Comparison of ENCODE assay signal across 20 cellular contexts in genomic region chr15:25183581-25184330, GRCh38.
A peak's percentile ranks its signal among the peaks of the same experiment; 100 is the strongest.
DNase-seq lines count a peak whose midpoint lies in the region; ATAC-seq and TF ChIP-seq lines count a peak whose summit lies in the region.
"Had no signal": no experiment of that assay in that cellular context is flagged by ENCODE, and none has a peak within 500 bp of the region (broad histone marks: within the 10 kb centered on the region; RNA-seq: fewer than 3 reads in every experiment).

No MANE protein-coding gene starts in this region.

- ATAC-seq in heart right ventricle, result no peak
- ATAC-seq in aorta (ENCODE audit: low FRiP score), result no peak
- no peak for ATAC-seq in HG02840 (IDR thresholded peaks at IDR 0.05; ENCODE audit: low FRiP score, unreplicated experiment)
- ATAC-seq: activated CD8-positive, alpha-beta T cell treated with anti-CD3 and anti-CD28 coated beads, Interleukin-2, amount 10 ng/mL, durations not matched to agents 7 days and 5 days; naive thymus-derived CD8-positive, alpha-beta T cell; Panc1 had no signal

- no peaks in the 10 kb centered on the region for H3K79me2 ChIP-seq in osteoblast (ENCODE audit: insufficient read depth, low read length)

- no peaks in the 10 kb centered on the region for H4K20me1 ChIP-seq in osteoblast (ENCODE audit: insufficient read depth, low read length)
- H4K20me1 ChIP-seq: BLaER1 had no signal

- H3K27ac ChIP-seq in heart right ventricle (no peak overlapping the region), left ventricle myocardium inferior (replicated peaks) (no peak overlapping the region), osteoblast (ENCODE audit: low read depth, low read length) (no peak overlapping the region), aorta (ENCODE audit: low read depth in 1 of 2, low read length in 2 of 2) (no peak overlapping the region)
- H3K27ac ChIP-seq: BLaER1, cardiac muscle cell, skin epidermis had no signal

- no peaks in the 10 kb centered on the region for H3K4me1 ChIP-seq in heart right ventricle
- no peaks in the 10 kb centered on the region for H3K4me1 ChIP-seq in left ventricle myocardium inferior
- no peaks in the 10 kb centered on the region for H3K4me1 ChIP-seq in osteoblast (ENCODE audit: insufficient read depth, low read length)
- no peaks in the 10 kb centered on the region for H3K4me1 ChIP-seq in aorta (ENCODE audit: control insufficient read depth in 1 of 2, insufficient read depth in 2 of 2, low read length in 2 of 2)
- H3K4me1 ChIP-seq: BLaER1 had no signal

- TF ChIP-seq CTCF in heart right ventricle (IDR thresholded peaks at IDR 0.05) (no peak), left ventricle myocardium inferior (IDR thresholded peaks at IDR 0.05; ENCODE audit: borderline replicate concordance) (no peak), osteoblast (IDR thresholded peaks at IDR 0.05; ENCODE audit: extremely low read depth, low read depth, low read length) (no peak)

- intact Hi-C loops in cardiac septum (cut with DNase I), result no loop called here
- intact Hi-C loops in heart right ventricle (cut with DNase I), result no loop called here
- intact Hi-C loops in left ventricle myocardium inferior (cut with micrococcal nuclease), result no loop called here
- intact Hi-C loops in aorta (cut with DNase I), result no loop called here

- H2AFZ ChIP-seq in osteoblast (ENCODE audit: low read length), result no peak overlapping the region

- H3K27me3 ChIP-seq in heart right ventricle (no peaks in the 10 kb centered on the region), left ventricle myocardium inferior (ENCODE audit: low read depth) (no peaks in the 10 kb centered on the region), osteoblast (ENCODE audit: insufficient read depth, low read length) (no peaks in the 10 kb centered on the region), aorta (ENCODE audit: control insufficient read depth in 1 of 2, insufficient read depth in 2 of 2, low read length in 1 of 2) (no peaks in the 10 kb centered on the region)
- H3K27me3 ChIP-seq: BLaER1, cardiac muscle cell had no signal

- no peak overlapping the region for H3K4me2 ChIP-seq in osteoblast (ENCODE audit: insufficient read depth, low read length)
- H3K4me2 ChIP-seq: BLaER1 had no signal

- no peak overlapping the region for H3K4me3 ChIP-seq in heart right ventricle
- no peak overlapping the region for H3K4me3 ChIP-seq in left ventricle myocardium inferior
- H3K4me3 ChIP-seq in osteoblast (ENCODE audit: insufficient read depth, low read length), result no peak overlapping the region
- no peak overlapping the region for H3K4me3 ChIP-seq in aorta (ENCODE audit: low read length in 2 of 2)
- H3K4me3 ChIP-seq: BLaER1, cardiac muscle cell, skin epidermis had no signal

- peaks cover 0 to 96% (median 0%) of the 10 kb centered on the region in 11 donors for H3K9me3 ChIP-seq in heart right ventricle
- peaks cover 50% of the 10 kb centered on the region for H3K9me3 ChIP-seq in left ventricle myocardium inferior (replicated peaks)
- H3K9me3 ChIP-seq in osteoblast (ENCODE audit: low read depth, low read length), result no peaks in the 10 kb centered on the region
- no peaks in the 10 kb centered on the region for H3K9me3 ChIP-seq in aorta (ENCODE audit: control insufficient read depth, low read length)

- DNase-seq in cardiac septum (ENCODE audit: low spot score) (peak; percentile 54), heart right ventricle (no peak), left ventricle myocardium inferior (peak; percentile 5), osteoblast (ENCODE audit: insufficient read length, low spot score, missing footprints) (peak; percentile 80), aorta (peak; percentile 22 to 34)
- no peak for DNase-seq in stimulated activated CD4-positive, alpha-beta T cell treated with anti-CD3 and anti-CD28 coated beads, Interleukin-4, amount 100 ng/mL, for 1 hour
- DNase-seq: ACHN; activated CD8-positive, alpha-beta T cell treated with anti-CD3 and anti-CD28 coated beads, Interleukin-2, amount 10 ng/mL, durations not matched to agents 7 days and 5 days; activated T-cell treated with anti-CD3 and anti-CD28 coated beads, Interleukin-2, amount 50 U/mL, for 24 hours; DMS79 treated with DMSO at 0.1 percent for 48 hours; NCI-H1694 treated with DMSO at 0.1 percent for 48 hours; NCI-H2171 treated with DMSO at 0.1 percent for 48 hours; NCI-H526; stimulated activated CD4-positive, alpha-beta T cell treated with anti-CD3 and anti-CD28 coated beads, Interleukin-1b, Interleukin-23, amount 100 ng/mL, for 48 hours had no signal

- H3K36me3 ChIP-seq in heart right ventricle, result no peaks in the 10 kb centered on the region
- H3K36me3 ChIP-seq in left ventricle myocardium inferior, result no peaks in the 10 kb centered on the region
- H3K36me3 ChIP-seq in osteoblast (ENCODE audit: insufficient read depth, low read length), result no peaks in the 10 kb centered on the region
- H3K36me3 ChIP-seq in aorta (ENCODE audit: control insufficient read depth in 1 of 2, insufficient read depth in 2 of 2, low read length in 1 of 2), result no peaks in the 10 kb centered on the region
- H3K36me3 ChIP-seq: BLaER1, cardiac muscle cell had no signal

- WGBS in heart right ventricle, 2 donors, result 74 to 80% methylated on average over 10 of the region's 10 CpGs
- 79 to 80% methylated on average over 10 of the region's 10 CpGs for WGBS in aorta, 2 donors

Comparison
In these comparisons a context has a peak if more than half of its experiments do, and no peak if none do; other contexts are left out.
1. DNase-seq: peak in cardiac septum (single experiment), left ventricle myocardium inferior (single experiment), osteoblast (single experiment) and aorta (2 of 2); none in heart right ventricle (0 of 2) and stimulated activated CD4-positive, alpha-beta T cell treated with anti-CD3 and anti-CD28 coated beads, Interleukin-4, amount 100 ng/mL, for 1 hour (single experiment).